In genomic region chr11:32438346-32438882, GRCh38 we compare ENCODE assay signal across 31 cellular contexts. TPM values are rescaled to one million over a fixed set of nuclear protein-coding genes. Genes with fewer than 3 reads are reported as not detected.
DNase-seq lines count a peak whose midpoint lies in the region; ATAC-seq and TF ChIP-seq lines count a peak whose summit lies in the region.
"Had no signal": no experiment of that assay in that cellular context is flagged by ENCODE, and none has a peak within 500 bp of the region (broad histone marks: within the 10 kb centered on the region; RNA-seq: fewer than 3 reads in every experiment).

No MANE protein-coding gene starts in this region.

- DNase-seq in H9 (no peak), fibroblast of pulmonary artery (ENCODE audit: low read depth) (no peak), nephron progenitor cell (no peak), anterior cingulate cortex (lab: John Stamatoyannopoulos, UW) (no peak), immature natural killer cell (no peak)
- no peak for DNase-seq in activated CD8-positive, alpha-beta memory T cell treated with anti-CD3 and anti-CD28 coated beads, Interleukin-2, amount 50 U/mL, for 48 hours
- DNase-seq: activated CD4-positive, alpha-beta T cell treated with anti-CD3 and anti-CD28 coated beads, Interleukin-2, amount 50 U/mL, for 1 hour; activated naive CD4-positive, alpha-beta T cell treated with anti-CD3 and anti-CD28 coated beads for 36 hours; brain microvascular endothelial cell; CD4-positive, alpha-beta memory T cell; DMS153; heart right ventricle; Kasumi-1; mammary epithelial cell; naive thymus-derived CD4-positive, alpha-beta T cell; NCI-H1105 treated with DMSO at 0.1 percent for 48 hours; NCI-H2081 treated with DMSO at 0.1 percent for 48 hours; NCI-H446; sigmoid colon; stimulated activated CD4-positive, alpha-beta T cell treated with anti-CD3 and anti-CD28 coated beads, Interleukin-1b, Interleukin-23, amount 100 ng/mL, for 48 hours; stimulated activated naive CD4-positive, alpha-beta T cell; T-helper 2 cell had no signal

- H4K91ac ChIP-seq in H9 (ENCODE audit: insufficient read length, low read depth, low read length): no peak overlapping the region

- H3K4me1 ChIP-seq in BLaER1 (peaks cover 52% of the 10 kb centered on the region), H9 (ENCODE audit: insufficient read depth, low read length) (peaks cover 5% of the 10 kb centered on the region; the same call in 1 of the 2 replicates)

- no peak overlapping the region for H3T11ph ChIP-seq in H9 (ENCODE audit: low read length)

- H3K9ac ChIP-seq in BLaER1 (no peak overlapping the region), H9 (ENCODE audit: extremely low read depth, insufficient read length, low read length) (no peak overlapping the region)

- peak overlapping the region; percentile 71 for H3K4me2 ChIP-seq in BLaER1
- peak overlapping the region; percentile 79 for H3K4me2 ChIP-seq in H9 (ENCODE audit: insufficient read depth, insufficient read length, low read length)

- peaks cover 24% of the 10 kb centered on the region for H3K9me3 ChIP-seq in BLaER1
- H3K9me3 ChIP-seq in H9 (ENCODE audit: control insufficient read depth, low read depth, low read length): no peaks in the 10 kb centered on the region
- H3K9me3 ChIP-seq: heart right ventricle, sigmoid colon, tibial nerve had no signal

- H3K56ac ChIP-seq in H9 (ENCODE audit: insufficient read length, low read depth, low read length): no peak overlapping the region

- H3K27ac Mint-ChIP-seq in H9: no peak overlapping the region
- H3K27ac Mint-ChIP-seq in nephron progenitor cell: no peak overlapping the region
- H3K27ac Mint-ChIP-seq in immature natural killer cell: no peak overlapping the region
- H3K27ac Mint-ChIP-seq: activated naive CD4-positive, alpha-beta T cell treated with anti-CD3 and anti-CD28 coated beads for 36 hours; CD4-positive, alpha-beta memory T cell had no signal

- peaks cover 0 to 13% of the 10 kb centered on the region in 2 experiments; a peak in 2 of 5 replicates for H3K9me3 Mint-ChIP-seq in H9
- H3K9me3 Mint-ChIP-seq in nephron progenitor cell: no peaks in the 10 kb centered on the region
- peaks cover 0 to 2% (median 0%) of the 10 kb centered on the region in 6 donors for H3K9me3 Mint-ChIP-seq in immature natural killer cell
- H3K9me3 Mint-ChIP-seq: activated naive CD4-positive, alpha-beta T cell treated with anti-CD3 and anti-CD28 coated beads for 36 hours had no signal

- no peak overlapping the region for H4K5ac ChIP-seq in H9 (ENCODE audit: insufficient read length, low read depth, low read length)

- H2BK20ac ChIP-seq in H9 (ENCODE audit: low read depth, low read length, poor library complexity, severe bottlenecking): no peak overlapping the region

- peaks cover 98% of the 10 kb centered on the region for H3K27me3 Mint-ChIP-seq in H9 (ENCODE audit: low read depth)
- H3K27me3 Mint-ChIP-seq in nephron progenitor cell (ENCODE audit: low read depth, poor library complexity): peaks cover 86% of the 10 kb centered on the region
- peaks cover 10 to 31% (median 20%) of the 10 kb centered on the region in 3 donors for H3K27me3 Mint-ChIP-seq in immature natural killer cell (ENCODE audit: low read depth in 3 of 3)

- H3K18ac ChIP-seq in H9 (ENCODE audit: insufficient read length, low read depth, low read length): no peak overlapping the region

- no peak for ATAC-seq in HG02588 (IDR thresholded peaks at IDR 0.05; ENCODE audit: unreplicated experiment)
- ATAC-seq: GM12878 had no signal

- H3K23ac ChIP-seq in H9 (ENCODE audit: insufficient read length, low read depth, low read length): no peak overlapping the region

- TF ChIP-seq CTCF in H9 (conservative IDR thresholded peaks at IDR 0.05) (no peak), fibroblast of pulmonary artery (IDR thresholded peaks at IDR 0.05; ENCODE audit: low read length, missing control alignments) (no peak), nephron progenitor cell (IDR thresholded peaks at IDR 0.05) (no peak)

- H3K4me3 Mint-ChIP-seq in H9: peak overlapping the region; percentile 59 to 75; a peak in 3 of 5 replicates
- peak overlapping the region; percentile 99 for H3K4me3 Mint-ChIP-seq in nephron progenitor cell
- H3K4me3 Mint-ChIP-seq in immature natural killer cell: no peak overlapping the region

- H3K4me1 Mint-ChIP-seq in H9 (peaks cover 33 to 40% of the 10 kb centered on the region in 2 experiments), nephron progenitor cell (peaks cover 59% of the 10 kb centered on the region), immature natural killer cell (peaks cover 0 to 3% of the 10 kb centered on the region in 2 donors)

- H2AK5ac ChIP-seq in H9 (ENCODE audit: insufficient read length, low read length): no peak overlapping the region

- no peaks in the 10 kb centered on the region for H3K36me3 Mint-ChIP-seq in H9 (ENCODE audit: insufficient read depth in 1 of 3, low read depth in 3 of 3)
- peaks cover 47% of the 10 kb centered on the region for H3K36me3 Mint-ChIP-seq in nephron progenitor cell (ENCODE audit: low read depth)
- H3K36me3 Mint-ChIP-seq in immature natural killer cell: no peaks in the 10 kb centered on the region
- H3K36me3 Mint-ChIP-seq: CD4-positive, alpha-beta memory T cell had no signal

- H4K20me1 ChIP-seq in BLaER1 (peaks cover 68% of the 10 kb centered on the region), H9 (ENCODE audit: control insufficient read depth, insufficient read depth, insufficient read length) (no peaks in the 10 kb centered on the region)

- H4K8ac ChIP-seq in H9 (replicated peaks; ENCODE audit: insufficient read length, low read depth, low read length): no peak overlapping the region

- no peak overlapping the region for H2BK120ac ChIP-seq in H9 (ENCODE audit: low read depth, low read length, poor library complexity, severe bottlenecking)

- no peak overlapping the region for H2BK5ac ChIP-seq in H9 (ENCODE audit: insufficient read length, low read length)

- H3K79me2 ChIP-seq in H9 (ENCODE audit: insufficient read depth, low read length): no peaks in the 10 kb centered on the region

- H3K4ac ChIP-seq in H9 (ENCODE audit: low read depth, low read length): no peak overlapping the region

- H3K27me3 ChIP-seq in BLaER1 (peaks cover 96% of the 10 kb centered on the region), H9 (ENCODE audit: insufficient read depth, low read length) (peaks cover 87% of the 10 kb centered on the region)

- no peak overlapping the region for H3K27ac ChIP-seq in BLaER1
- H3K27ac ChIP-seq in H9 (ENCODE audit: insufficient read length, low read depth, low read length): no peak overlapping the region
- H3K27ac ChIP-seq: brain microvascular endothelial cell, coronary artery, sigmoid colon, SK-N-MC, tibial nerve had no signal

- no peak overlapping the region for H2BK15ac ChIP-seq in H9 (ENCODE audit: low read depth, low read length)

- peaks cover 9% of the 10 kb centered on the region for H3K23me2 ChIP-seq in H9 (ENCODE audit: insufficient read length, low read depth, low read length, poor library complexity, severe bottlenecking)

- H2BK12ac ChIP-seq in H9 (ENCODE audit: insufficient read length, low read depth, low read length): no peak overlapping the region

- no peak overlapping the region for H2AFZ ChIP-seq in H9 (ENCODE audit: low read length)

- H3K79me1 ChIP-seq in H9 (ENCODE audit: insufficient read depth, low read depth, low read length, poor library complexity, severe bottlenecking): no peaks in the 10 kb centered on the region

- H3K14ac ChIP-seq in H9 (ENCODE audit: insufficient read depth, low read length): no peak overlapping the region; the same call in 1 of the 2 replicates

- H3K4me3 ChIP-seq in BLaER1 (peak overlapping the region; percentile 55), fibroblast of pulmonary artery (replicated peaks; ENCODE audit: low read depth, low read length) (peak overlapping the region; percentile 72)
- H3K4me3 ChIP-seq: GM12878, HAP-1, SK-N-MC had no signal

- no CpG with 5 or more reads among the region's 16 CpGs for WGBS in H9 (ENCODE audit: extremely low coverage, insufficient read length, low lambda C conversion rate)

- no peaks in the 10 kb centered on the region for H3K36me3 ChIP-seq in BLaER1
- H3K36me3 ChIP-seq: brain microvascular endothelial cell, sigmoid colon, tibial nerve had no signal

RNA-seq across cellular contexts. Expression of gene WT1, which starts 3.1 kb away (rescaled TPM):
- total RNA-seq in H9 (2021): 0.15 and 0.20 TPM in 2 replicates
- not detected for polyA plus RNA-seq in immature natural killer cell
- total RNA-seq: activated naive CD4-positive, alpha-beta T cell treated with anti-CD3 and anti-CD28 coated beads for 36 hours; CD4-positive, alpha-beta memory T cell; GM12878; mammary epithelial cell; naive thymus-derived CD4-positive, alpha-beta T cell; tibial nerve had no signal
- polyA plus RNA-seq: AG04450; CD4-positive, alpha-beta memory T cell; keratinocyte; mammary epithelial cell; naive thymus-derived CD4-positive, alpha-beta T cell had no signal

Comparison
In these comparisons a context has a peak if more than half of its experiments do, and no peak if none do; other contexts are left out.
1. H3K4me3 Mint-ChIP-seq: peak in H9 (2 of 2) and nephron progenitor cell (single experiment); none in immature natural killer cell (0 of 5).